ENCODE assay signal across 2 cellular contexts in the genomic region with DNA sequence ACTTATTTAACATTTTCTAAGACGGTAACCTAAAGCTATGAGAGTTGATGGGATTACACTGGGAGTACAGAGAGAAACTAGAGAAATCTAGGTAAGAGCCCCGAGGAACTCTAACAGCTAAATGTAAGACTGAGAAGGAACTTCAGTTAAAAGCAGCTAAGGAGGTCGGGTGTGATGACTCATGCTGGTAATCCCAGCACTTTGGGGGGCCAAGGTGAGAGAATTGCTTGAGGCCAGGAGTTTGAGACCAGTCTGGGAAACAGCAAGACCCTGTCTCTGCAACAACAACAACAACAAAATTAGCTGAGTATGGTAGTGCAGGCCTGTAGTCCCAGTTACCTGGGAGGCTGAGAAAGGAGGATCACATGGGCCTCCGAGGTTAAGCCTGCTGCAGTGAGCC.
TF ChIP-seq lines count a peak whose summit lies in the region.

No MANE protein-coding gene starts in this region.

TF ChIP-seq in HEK293, 187 proteins besides CTCF, POLR2A, EP300 and RAD21:
- TF ChIP-seq ZNF626 (tag by site-specific recombination; IDR thresholded peaks at IDR 0.05) = no peak
- TF ChIP-seq ZNF239 (tag by site-specific recombination; IDR thresholded peaks at IDR 0.05) = no peak
- no peak for TF ChIP-seq ZNF211 (tag by site-specific recombination; IDR thresholded peaks at IDR 0.05; ENCODE audit: low read depth)
- TF ChIP-seq GLIS1 (tag by site-specific recombination; IDR thresholded peaks at IDR 0.05) = peak; percentile 69
- TF ChIP-seq GLIS2 (tag by site-specific recombination; IDR thresholded peaks at IDR 0.05) = no peak

TF ChIP-seq in neural cell, 6 proteins besides CTCF, POLR2A, EP300 and RAD21:
- no peak for TF ChIP-seq TAF1 (IDR thresholded peaks at IDR 0.05; ENCODE audit: low read depth)
TF ChIP-seq in neural cell: peak in this region for 0.
